In the genomic region with DNA sequence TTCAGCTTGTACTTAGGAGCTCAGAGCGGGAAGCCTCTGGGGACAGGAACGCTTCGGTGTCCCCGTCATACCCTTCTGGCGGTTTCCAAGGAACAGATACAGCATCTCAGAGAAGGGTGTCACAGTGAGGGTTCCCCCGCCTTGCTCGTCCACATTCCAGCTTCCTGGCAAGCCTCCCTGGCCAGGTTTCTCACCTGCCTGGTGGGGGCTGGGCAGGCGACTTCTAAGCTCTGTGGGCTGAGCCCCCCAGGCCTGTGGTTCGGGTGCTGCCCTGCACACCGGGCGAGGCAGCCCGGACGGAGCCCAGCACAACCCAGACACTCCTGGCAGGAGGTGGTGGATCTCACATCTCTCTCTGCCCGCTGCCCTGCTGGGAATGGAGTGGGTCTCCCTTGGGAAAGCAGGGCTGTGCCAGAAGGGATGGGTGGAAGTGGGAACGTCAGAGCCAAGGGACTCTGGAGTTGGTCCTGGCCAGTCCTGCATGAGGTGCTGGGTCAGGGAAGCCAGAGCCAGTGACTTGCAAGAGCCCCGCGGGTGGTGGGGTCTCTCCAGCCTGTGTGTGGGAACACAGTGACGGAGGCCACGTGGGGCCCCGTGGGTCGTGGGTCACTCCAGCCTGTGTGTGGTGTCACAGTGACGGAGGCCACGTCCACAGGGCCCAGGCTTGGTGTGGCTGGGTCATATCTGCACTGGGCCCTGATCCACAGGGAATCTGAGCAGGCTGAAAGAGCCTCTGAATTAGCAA, we compare ENCODE assay signal across 21 cellular contexts. TPM values are rescaled to one million over a fixed set of nuclear protein-coding genes. Genes with fewer than 3 reads are reported as not detected.
"Had no signal": no experiment of that assay in that cellular context is flagged by ENCODE, and none has a peak within 500 bp of the region (broad histone marks: within the 10 kb centered on the region; RNA-seq: fewer than 3 reads in every experiment).

No MANE protein-coding gene starts in this region.

- H3K36me3 ChIP-seq: ascending aorta, cardiac muscle cell, SJSA1 had no signal

- H3K27me3 ChIP-seq: ascending aorta, cardiac muscle cell, SJSA1 had no signal

- H3K9me3 ChIP-seq: ascending aorta had no signal

- H3K4me1 ChIP-seq: ascending aorta, SJSA1 had no signal

- H3K4me3 ChIP-seq: ascending aorta, cardiac muscle cell, SJSA1 had no signal

- DNase-seq: activated CD4-positive, alpha-beta T cell treated with anti-CD3 and anti-CD28 coated beads for 48 hours; activated CD4-positive, alpha-beta T cell treated with anti-CD3 and anti-CD28 coated beads, Interleukin-2, amount 50 U/mL, for 4 hours; activated CD4-positive, CD25-positive, alpha-beta regulatory T cell treated with anti-CD3 and anti-CD28 coated beads, Interleukin-2, amount 50 U/mL, for 72 hours; activated CD8-positive, alpha-beta T cell treated with anti-CD3 and anti-CD28 coated beads, Interleukin-2, amount 10 ng/mL, durations not matched to agents 7 days and 5 days; activated effector memory CD4-positive, alpha-beta T cell treated with Interleukin-2 at 50 U/mL for 16 hours; activated naive CD4-positive, alpha-beta T cell; activated T-cell treated with anti-CD3 and anti-CD28 coated beads, Interleukin-2, amount 50 U/mL, for 24 hours; NCI-H1105 treated with DMSO at 0.1 percent for 48 hours; NCI-H1436 treated with DMSO at 0.1 percent for 48 hours; NCI-H187 treated with DMSO at 0.1 percent for 48 hours; NCI-H2081 treated with DMSO at 0.1 percent for 48 hours; NCI-H446; NCI-H524; SHP77 had no signal

- FAIRE-seq: RCC 7860 had no signal

- H3K27ac ChIP-seq: ascending aorta, cardiac muscle cell, SJSA1 had no signal

- ATAC-seq: activated CD8-positive, alpha-beta T cell treated with anti-CD3 and anti-CD28 coated beads, Interleukin-2, amount 10 ng/mL, durations not matched to agents 7 days and 5 days; SK-N-SH treated with all-trans-retinoic acid at 6 μM for 48 hours; WTC11 had no signal

RNA-seq across cellular contexts. Expression of gene SMOC2, which starts 47.7 kb away (rescaled TPM):
- total RNA-seq: activated CD8-positive, alpha-beta T cell treated with anti-CD3 and anti-CD28 coated beads, Interleukin-2, amount 10 ng/mL, durations not matched to agents 7 days and 5 days; activated T-helper 1 cell treated with anti-CD3 and anti-CD28 coated beads, Interleukin-12 subunit alpha, Interleukin-12 subunit beta, Interleukin-2, Interleukin-4 antibody, amounts not matched to agents 30 ng/mL and 10 ng/mL and 1 ng/mL, durations not matched to agents 14 hours and 24 hours and 36 hours; SJSA1 had no signal
